ENCODE assay signal across 16 cellular contexts in the genomic region with DNA sequence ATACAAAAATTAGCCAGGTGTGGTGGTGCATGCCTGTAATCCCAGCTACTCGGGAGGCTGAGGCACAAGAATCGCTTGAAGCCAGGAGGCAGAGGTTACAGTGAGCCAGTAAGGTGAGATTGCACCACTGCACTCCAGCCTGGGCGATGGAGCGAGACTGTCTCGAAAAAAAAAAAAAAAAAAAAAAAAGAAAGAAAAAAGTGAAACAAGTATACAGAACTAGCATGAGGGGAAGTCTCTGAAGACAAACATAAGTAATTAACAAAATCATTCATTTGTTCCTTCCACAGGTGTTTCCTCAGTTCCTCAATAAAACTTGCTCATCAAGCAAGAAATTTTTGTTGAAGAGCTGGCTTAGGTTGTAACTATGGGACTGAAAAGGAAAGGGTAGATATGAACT.
"Had no signal": no experiment of that assay in that cellular context is flagged by ENCODE, and none has a peak within 500 bp of the region (broad histone marks: within the 10 kb centered on the region; RNA-seq: fewer than 3 reads in every experiment).

No MANE protein-coding gene starts in this region.

- H3K27ac Mint-ChIP-seq: activated CD8-positive, alpha-beta memory T cell treated with anti-CD3 and anti-CD28 coated beads, Interleukin-2, amount 10 ng/mL, durations not matched to agents 7 days and 5 days; activated naive CD8-positive, alpha-beta T cell; activated T-cell treated with anti-CD3 and anti-CD28 coated beads, Interleukin-2, amount 50 U/mL, for 24 hours; stimulated activated naive CD8-positive, alpha-beta T cell treated with anti-CD3 and anti-CD28 coated beads, Interleukin-15, amount 100 ng/mL, for 72 hours had no signal

- H3K27me3 Mint-ChIP-seq: activated CD8-positive, alpha-beta memory T cell treated with anti-CD3 and anti-CD28 coated beads, Interleukin-2, amount 10 ng/mL, durations not matched to agents 7 days and 5 days; activated naive CD8-positive, alpha-beta T cell; activated T-cell treated with anti-CD3 and anti-CD28 coated beads, Interleukin-2, amount 50 U/mL, for 24 hours; progenitor cell of endocrine pancreas; stimulated activated naive CD8-positive, alpha-beta T cell treated with anti-CD3 and anti-CD28 coated beads, Interleukin-15, amount 100 ng/mL, for 72 hours had no signal

- H3K9me3 ChIP-seq: thoracic aorta had no signal

- H3K4me3 ChIP-seq: dorsolateral prefrontal cortex, thoracic aorta had no signal

- H3K9me3 Mint-ChIP-seq: activated T-cell treated with anti-CD3 and anti-CD28 coated beads, Interleukin-2, amount 50 U/mL, for 24 hours; stimulated activated naive CD8-positive, alpha-beta T cell treated with anti-CD3 and anti-CD28 coated beads, Interleukin-15, amount 100 ng/mL, for 72 hours had no signal

- H3K4me3 Mint-ChIP-seq: activated CD8-positive, alpha-beta memory T cell treated with anti-CD3 and anti-CD28 coated beads, Interleukin-2, amount 10 ng/mL, durations not matched to agents 7 days and 5 days; activated naive CD8-positive, alpha-beta T cell; activated T-cell treated with anti-CD3 and anti-CD28 coated beads, Interleukin-2, amount 50 U/mL, for 24 hours; stimulated activated naive CD8-positive, alpha-beta T cell treated with anti-CD3 and anti-CD28 coated beads, Interleukin-15, amount 100 ng/mL, for 72 hours had no signal

- H3K36me3 ChIP-seq: thoracic aorta had no signal

- DNase-seq: activated CD4-positive, alpha-beta T cell treated with anti-CD3 and anti-CD28 coated beads, Interleukin-2, amount 50 U/mL, for 4 hours; activated CD4-positive, CD25-positive, alpha-beta regulatory T cell treated with anti-CD3 and anti-CD28 coated beads, Interleukin-2, amount 50 U/mL, for 72 hours; activated CD8-positive, alpha-beta memory T cell treated with anti-CD3 and anti-CD28 coated beads, Interleukin-2, amount 10 ng/mL, durations not matched to agents 7 days and 5 days; activated gamma-delta T cell; activated T-cell treated with anti-CD3 and anti-CD28 coated beads, Interleukin-2, amount 50 U/mL, for 24 hours; dorsolateral prefrontal cortex; foreskin fibroblast; SIG-M5; stimulated activated CD4-positive, alpha-beta T cell treated with anti-CD3 and anti-CD28 coated beads, Interleukin-2, amount 100 ng/mL, for 48 hours; stimulated activated naive CD8-positive, alpha-beta T cell treated with anti-CD3 and anti-CD28 coated beads, Interleukin-15, amount 100 ng/mL, for 72 hours; T-helper 2 cell had no signal

- H3K27me3 ChIP-seq: dorsolateral prefrontal cortex had no signal

- H3K27ac ChIP-seq: dorsolateral prefrontal cortex, thoracic aorta had no signal

- H3K36me3 Mint-ChIP-seq: activated CD8-positive, alpha-beta memory T cell treated with anti-CD3 and anti-CD28 coated beads, Interleukin-2, amount 10 ng/mL, durations not matched to agents 7 days and 5 days had no signal

- ATAC-seq: activated CD8-positive, alpha-beta memory T cell treated with anti-CD3 and anti-CD28 coated beads, Interleukin-2, amount 10 ng/mL, durations not matched to agents 7 days and 5 days; esophagus mucosa; sciatic nerve; stimulated activated naive CD8-positive, alpha-beta T cell treated with anti-CD3 and anti-CD28 coated beads, Interleukin-15, amount 100 ng/mL, for 72 hours had no signal
